Comparison of ENCODE assay signal across 2 cellular contexts in the genomic region with DNA sequence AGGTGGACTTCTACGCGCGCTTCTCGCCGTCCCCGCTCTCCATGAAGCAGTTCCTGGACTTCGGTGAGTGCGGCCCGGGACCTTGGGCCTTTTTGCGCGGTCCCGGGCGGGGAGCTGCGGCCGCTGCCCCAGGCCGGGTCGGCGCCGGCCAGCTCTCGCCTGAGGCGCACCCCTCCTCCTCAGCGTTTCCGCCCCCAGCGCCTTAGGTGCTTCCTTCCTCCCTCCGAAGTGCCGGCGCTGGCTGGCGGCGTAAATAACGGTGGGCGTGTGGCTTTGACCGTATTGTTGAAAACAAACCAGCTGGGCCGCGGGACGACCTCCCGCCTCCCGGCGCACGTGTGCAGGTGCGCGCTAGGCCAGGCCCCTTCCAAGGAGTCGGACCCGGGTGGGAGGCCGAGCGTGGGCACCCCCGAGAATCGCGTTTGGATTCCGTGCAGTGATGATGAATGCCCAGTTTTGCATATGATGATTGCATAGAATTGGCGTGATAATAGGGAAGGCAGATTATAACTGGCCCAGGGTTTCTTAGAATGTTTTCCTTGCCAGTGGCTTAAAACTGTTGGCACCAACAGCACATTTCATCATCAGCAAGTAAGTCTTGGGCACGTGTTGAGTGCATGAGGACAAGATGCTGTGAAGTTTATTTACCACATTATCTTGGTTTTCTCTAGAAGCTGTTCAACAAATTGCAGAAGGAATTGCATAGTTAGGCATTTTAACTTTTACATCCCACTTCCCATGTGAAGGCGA.
TF ChIP-seq lines count a peak whose summit lies in the region.

No MANE protein-coding gene starts in this region.

TF ChIP-seq in HEK293, 187 proteins besides CTCF, POLR2A, EP300 and RAD21 (continued from another document and continues in another):
- TF ChIP-seq PATZ1 (tag by site-specific recombination; IDR thresholded peaks at IDR 0.05) = peak; percentile 50
- TF ChIP-seq, protein P1, sequence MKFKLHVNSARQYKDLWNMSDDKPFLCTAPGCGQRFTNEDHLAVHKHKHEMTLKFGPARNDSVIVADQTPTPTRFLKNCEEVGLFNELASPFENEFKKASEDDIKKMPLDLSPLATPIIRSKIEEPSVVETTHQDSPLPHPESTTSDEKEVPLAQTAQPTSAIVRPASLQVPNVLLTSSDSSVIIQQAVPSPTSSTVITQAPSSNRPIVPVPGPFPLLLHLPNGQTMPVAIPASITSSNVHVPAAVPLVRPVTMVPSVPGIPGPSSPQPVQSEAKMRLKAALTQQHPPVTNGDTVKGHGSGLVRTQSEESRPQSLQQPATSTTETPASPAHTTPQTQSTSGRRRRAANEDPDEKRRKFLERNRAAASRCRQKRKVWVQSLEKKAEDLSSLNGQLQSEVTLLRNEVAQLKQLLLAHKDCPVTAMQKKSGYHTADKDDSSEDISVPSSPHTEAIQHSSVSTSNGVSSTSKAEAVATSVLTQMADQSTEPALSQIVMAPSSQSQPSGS (tag by site-specific recombination; IDR thresholded peaks at IDR 0.05; ENCODE audit: low read depth) = no peak
- TF ChIP-seq PRDM10 (tag by site-specific recombination; IDR thresholded peaks at IDR 0.05) = peak; percentile 64
- TF ChIP-seq, protein P2, sequence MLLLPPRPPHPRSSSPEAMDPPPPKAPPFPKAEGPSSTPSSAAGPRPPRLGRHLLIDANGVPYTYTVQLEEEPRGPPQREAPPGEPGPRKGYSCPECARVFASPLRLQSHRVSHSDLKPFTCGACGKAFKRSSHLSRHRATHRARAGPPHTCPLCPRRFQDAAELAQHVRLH (tag by site-specific recombination; IDR thresholded peaks at IDR 0.05) = no peak
- TF ChIP-seq ZXDB (tag by site-specific recombination; IDR thresholded peaks at IDR 0.05) = peak; percentile 25; the same call in 1 of the 2 replicates
- TF ChIP-seq ZNF24 (tag by site-specific recombination; IDR thresholded peaks at IDR 0.05) = no peak
- no peak for TF ChIP-seq MZF1 (tag by site-specific recombination; IDR thresholded peaks at IDR 0.05; ENCODE audit: borderline replicate concordance)
- TF ChIP-seq HOXA7 (CRISPR knock-in tag; IDR thresholded peaks at IDR 0.05; ENCODE audit: borderline replicate concordance) = no peak
- no peak for TF ChIP-seq ZNF596 (tag by site-specific recombination; IDR thresholded peaks at IDR 0.05)
- no peak for TF ChIP-seq ZBTB44 (tag by site-specific recombination; IDR thresholded peaks at IDR 0.05)
- TF ChIP-seq ZNF660 (tag by site-specific recombination; IDR thresholded peaks at IDR 0.05) = 0 out of 2 replicates have a peak, but pooled peaks have one; percentile 14
- 0 out of 2 replicates have a peak, but pooled peaks have one; percentile 13 for TF ChIP-seq WT1 (tag by site-specific recombination; IDR thresholded peaks at IDR 0.05)
- TF ChIP-seq REPIN1 (tag by site-specific recombination; IDR thresholded peaks at IDR 0.05; ENCODE audit: low read depth) = no peak
- 0 out of 2 replicates have a peak, but pooled peaks have one; percentile 11 for TF ChIP-seq SCRT1 (tag by site-specific recombination; IDR thresholded peaks at IDR 0.05; ENCODE audit: borderline replicate concordance)
- no peak for TF ChIP-seq ZNF391 (tag by site-specific recombination; IDR thresholded peaks at IDR 0.05; ENCODE audit: borderline replicate concordance, low read depth)
- no peak for TF ChIP-seq KLF8 (tag by site-specific recombination; IDR thresholded peaks at IDR 0.05)
- TF ChIP-seq HOXC10 (CRISPR knock-in tag; IDR thresholded peaks at IDR 0.05) = no peak
- TF ChIP-seq ZNF529 (tag by site-specific recombination; IDR thresholded peaks at IDR 0.05; ENCODE audit: insufficient replicate concordance) = no peak

TF ChIP-seq in K562, 482 proteins besides CTCF, POLR2A, EP300 and RAD21 (continued from another document and continues in another):
- TF ChIP-seq, protein P3, sequence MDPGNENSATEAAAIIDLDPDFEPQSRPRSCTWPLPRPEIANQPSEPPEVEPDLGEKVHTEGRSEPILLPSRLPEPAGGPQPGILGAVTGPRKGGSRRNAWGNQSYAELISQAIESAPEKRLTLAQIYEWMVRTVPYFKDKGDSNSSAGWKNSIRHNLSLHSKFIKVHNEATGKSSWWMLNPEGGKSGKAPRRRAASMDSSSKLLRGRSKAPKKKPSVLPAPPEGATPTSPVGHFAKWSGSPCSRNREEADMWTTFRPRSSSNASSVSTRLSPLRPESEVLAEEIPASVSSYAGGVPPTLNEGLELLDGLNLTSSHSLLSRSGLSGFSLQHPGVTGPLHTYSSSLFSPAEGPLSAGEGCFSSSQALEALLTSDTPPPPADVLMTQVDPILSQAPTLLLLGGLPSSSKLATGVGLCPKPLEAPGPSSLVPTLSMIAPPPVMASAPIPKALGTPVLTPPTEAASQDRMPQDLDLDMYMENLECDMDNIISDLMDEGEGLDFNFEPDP (CRISPR knock-in tag; IDR thresholded peaks at IDR 0.05) = 0 out of 2 replicates have a peak, but pooled peaks have one; percentile 68
- TF ChIP-seq, protein P4, sequence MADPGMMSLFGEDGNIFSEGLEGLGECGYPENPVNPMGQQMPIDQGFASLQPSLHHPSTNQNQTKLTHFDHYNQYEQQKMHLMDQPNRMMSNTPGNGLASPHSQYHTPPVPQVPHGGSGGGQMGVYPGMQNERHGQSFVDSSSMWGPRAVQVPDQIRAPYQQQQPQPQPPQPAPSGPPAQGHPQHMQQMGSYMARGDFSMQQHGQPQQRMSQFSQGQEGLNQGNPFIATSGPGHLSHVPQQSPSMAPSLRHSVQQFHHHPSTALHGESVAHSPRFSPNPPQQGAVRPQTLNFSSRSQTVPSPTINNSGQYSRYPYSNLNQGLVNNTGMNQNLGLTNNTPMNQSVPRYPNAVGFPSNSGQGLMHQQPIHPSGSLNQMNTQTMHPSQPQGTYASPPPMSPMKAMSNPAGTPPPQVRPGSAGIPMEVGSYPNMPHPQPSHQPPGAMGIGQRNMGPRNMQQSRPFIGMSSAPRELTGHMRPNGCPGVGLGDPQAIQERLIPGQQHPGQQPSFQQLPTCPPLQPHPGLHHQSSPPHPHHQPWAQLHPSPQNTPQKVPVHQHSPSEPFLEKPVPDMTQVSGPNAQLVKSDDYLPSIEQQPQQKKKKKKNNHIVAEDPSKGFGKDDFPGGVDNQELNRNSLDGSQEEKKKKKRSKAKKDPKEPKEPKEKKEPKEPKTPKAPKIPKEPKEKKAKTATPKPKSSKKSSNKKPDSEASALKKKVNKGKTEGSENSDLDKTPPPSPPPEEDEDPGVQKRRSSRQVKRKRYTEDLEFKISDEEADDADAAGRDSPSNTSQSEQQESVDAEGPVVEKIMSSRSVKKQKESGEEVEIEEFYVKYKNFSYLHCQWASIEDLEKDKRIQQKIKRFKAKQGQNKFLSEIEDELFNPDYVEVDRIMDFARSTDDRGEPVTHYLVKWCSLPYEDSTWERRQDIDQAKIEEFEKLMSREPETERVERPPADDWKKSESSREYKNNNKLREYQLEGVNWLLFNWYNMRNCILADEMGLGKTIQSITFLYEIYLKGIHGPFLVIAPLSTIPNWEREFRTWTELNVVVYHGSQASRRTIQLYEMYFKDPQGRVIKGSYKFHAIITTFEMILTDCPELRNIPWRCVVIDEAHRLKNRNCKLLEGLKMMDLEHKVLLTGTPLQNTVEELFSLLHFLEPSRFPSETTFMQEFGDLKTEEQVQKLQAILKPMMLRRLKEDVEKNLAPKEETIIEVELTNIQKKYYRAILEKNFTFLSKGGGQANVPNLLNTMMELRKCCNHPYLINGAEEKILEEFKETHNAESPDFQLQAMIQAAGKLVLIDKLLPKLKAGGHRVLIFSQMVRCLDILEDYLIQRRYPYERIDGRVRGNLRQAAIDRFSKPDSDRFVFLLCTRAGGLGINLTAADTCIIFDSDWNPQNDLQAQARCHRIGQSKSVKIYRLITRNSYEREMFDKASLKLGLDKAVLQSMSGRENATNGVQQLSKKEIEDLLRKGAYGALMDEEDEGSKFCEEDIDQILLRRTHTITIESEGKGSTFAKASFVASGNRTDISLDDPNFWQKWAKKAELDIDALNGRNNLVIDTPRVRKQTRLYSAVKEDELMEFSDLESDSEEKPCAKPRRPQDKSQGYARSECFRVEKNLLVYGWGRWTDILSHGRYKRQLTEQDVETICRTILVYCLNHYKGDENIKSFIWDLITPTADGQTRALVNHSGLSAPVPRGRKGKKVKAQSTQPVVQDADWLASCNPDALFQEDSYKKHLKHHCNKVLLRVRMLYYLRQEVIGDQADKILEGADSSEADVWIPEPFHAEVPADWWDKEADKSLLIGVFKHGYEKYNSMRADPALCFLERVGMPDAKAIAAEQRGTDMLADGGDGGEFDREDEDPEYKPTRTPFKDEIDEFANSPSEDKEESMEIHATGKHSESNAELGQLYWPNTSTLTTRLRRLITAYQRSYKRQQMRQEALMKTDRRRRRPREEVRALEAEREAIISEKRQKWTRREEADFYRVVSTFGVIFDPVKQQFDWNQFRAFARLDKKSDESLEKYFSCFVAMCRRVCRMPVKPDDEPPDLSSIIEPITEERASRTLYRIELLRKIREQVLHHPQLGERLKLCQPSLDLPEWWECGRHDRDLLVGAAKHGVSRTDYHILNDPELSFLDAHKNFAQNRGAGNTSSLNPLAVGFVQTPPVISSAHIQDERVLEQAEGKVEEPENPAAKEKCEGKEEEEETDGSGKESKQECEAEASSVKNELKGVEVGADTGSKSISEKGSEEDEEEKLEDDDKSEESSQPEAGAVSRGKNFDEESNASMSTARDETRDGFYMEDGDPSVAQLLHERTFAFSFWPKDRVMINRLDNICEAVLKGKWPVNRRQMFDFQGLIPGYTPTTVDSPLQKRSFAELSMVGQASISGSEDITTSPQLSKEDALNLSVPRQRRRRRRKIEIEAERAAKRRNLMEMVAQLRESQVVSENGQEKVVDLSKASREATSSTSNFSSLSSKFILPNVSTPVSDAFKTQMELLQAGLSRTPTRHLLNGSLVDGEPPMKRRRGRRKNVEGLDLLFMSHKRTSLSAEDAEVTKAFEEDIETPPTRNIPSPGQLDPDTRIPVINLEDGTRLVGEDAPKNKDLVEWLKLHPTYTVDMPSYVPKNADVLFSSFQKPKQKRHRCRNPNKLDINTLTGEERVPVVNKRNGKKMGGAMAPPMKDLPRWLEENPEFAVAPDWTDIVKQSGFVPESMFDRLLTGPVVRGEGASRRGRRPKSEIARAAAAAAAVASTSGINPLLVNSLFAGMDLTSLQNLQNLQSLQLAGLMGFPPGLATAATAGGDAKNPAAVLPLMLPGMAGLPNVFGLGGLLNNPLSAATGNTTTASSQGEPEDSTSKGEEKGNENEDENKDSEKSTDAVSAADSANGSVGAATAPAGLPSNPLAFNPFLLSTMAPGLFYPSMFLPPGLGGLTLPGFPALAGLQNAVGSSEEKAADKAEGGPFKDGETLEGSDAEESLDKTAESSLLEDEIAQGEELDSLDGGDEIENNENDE (IDR thresholded peaks at IDR 0.05; ENCODE audit: low read depth, low read length) = no peak
- no peak for TF ChIP-seq PREB (CRISPR knock-in tag; IDR thresholded peaks at IDR 0.05)
- no peak for TF ChIP-seq ZBED1 (IDR thresholded peaks at IDR 0.05)
- no peak for TF ChIP-seq NEUROD1 (IDR thresholded peaks at IDR 0.05; ENCODE audit: borderline replicate concordance, low read depth, low read length, partially characterized antibody)
- TF ChIP-seq RREB1 (CRISPR knock-in tag; IDR thresholded peaks at IDR 0.05) = peak; percentile 89; the same call in 1 of the 2 replicates
- no peak for TF ChIP-seq MEF2D (tag; conservative IDR thresholded peaks at IDR 0.05; ENCODE audit: low read depth)
